ENCODE assay signal across 24 cellular contexts in genomic region chr2:218305383-218305782, GRCh38. TPM values are rescaled to one million over a fixed set of nuclear protein-coding genes. Genes with fewer than 3 reads are reported as not detected.
"Had no signal": no experiment of that assay in that cellular context is flagged by ENCODE, and none has a peak within 500 bp of the region (broad histone marks: within the 10 kb centered on the region; RNA-seq: fewer than 3 reads in every experiment).

No MANE protein-coding gene starts in this region.

- ATAC-seq: Panc1, PC-3, SK-N-SH treated with all-trans-retinoic acid at 6 μM for 48 hours had no signal

- H3K36me3 ChIP-seq: SJCRH30 had no signal

- H3K27ac ChIP-seq: RWPE1, SJCRH30 had no signal

- H3K4me3 ChIP-seq: SJCRH30 had no signal

- DNase-seq: IMR-90, Kasumi-1, KG1, MM.1S, NCI-H1092 treated with DMSO at 0.1 percent for 48 hours, NCI-H1436, NCI-H187, NCI-H2029, NCI-H2081 treated with DMSO at 0.1 percent for 48 hours, NCI-H2171, NCI-H226, NCI-H446, NCI-H510A, NCI-H524 treated with DMSO at 0.1 percent for 48 hours, NCI-H69, NCI-H774, PC-3, SHP77 treated with DMSO at 0.1 percent for 48 hours, SJCRH30 had no signal

- H3K4me1 ChIP-seq: SJCRH30 had no signal

- H3K27me3 ChIP-seq: SJCRH30 had no signal

- H3K9me3 ChIP-seq: SJCRH30 had no signal

RNA-seq across cellular contexts. Expression of gene CATIP, which starts 51.3 kb away (rescaled TPM):
- total RNA-seq: HT-29, IMR-90, M059J, PC-3, SJCRH30 had no signal
- polyA plus RNA-seq: IMR-90 had no signal
